Comparison of ENCODE assay signal across 12 cellular contexts in the genomic region with DNA sequence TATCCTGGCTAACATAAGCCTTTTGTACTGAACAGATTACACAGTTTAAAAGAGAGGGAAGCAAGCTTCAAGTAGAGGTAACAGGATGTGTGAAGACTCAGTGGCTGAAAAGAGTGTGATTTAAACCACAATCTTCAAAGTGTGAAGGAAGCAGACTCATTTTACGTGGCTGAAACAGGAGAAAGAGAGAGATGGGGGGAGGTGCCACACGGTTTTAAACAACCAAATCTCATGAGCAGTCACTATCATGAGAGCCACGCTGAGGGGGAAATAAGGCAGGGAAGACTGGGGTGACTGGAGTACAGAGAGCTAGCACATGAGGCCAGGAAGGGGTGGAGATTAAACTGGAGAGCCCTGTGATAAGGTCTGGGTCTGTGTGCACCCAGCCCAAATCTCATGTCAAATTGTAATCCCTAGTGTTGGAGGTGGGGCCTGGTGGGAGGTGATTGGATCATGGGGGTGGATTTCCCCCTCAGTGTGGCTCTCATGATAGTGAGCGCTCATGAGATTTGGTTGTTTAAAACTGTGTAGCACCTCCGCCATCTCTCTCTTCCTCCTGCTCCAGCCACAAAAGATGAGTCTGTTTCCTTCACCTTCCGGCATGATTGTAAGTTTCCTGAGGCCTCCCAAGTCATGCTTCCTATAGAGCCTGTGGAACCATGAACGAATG.
DNase-seq lines count a peak whose midpoint lies in the region; ATAC-seq, FAIRE-seq and TF ChIP-seq lines count a peak whose summit lies in the region.
"Had no signal": no experiment of that assay in that cellular context is flagged by ENCODE, and none has a peak within 500 bp of the region (broad histone marks: within the 10 kb centered on the region; RNA-seq: fewer than 3 reads in every experiment).

No MANE protein-coding gene starts in this region.

- DNase-seq in MCF 10A (ENCODE audit: unreplicated experiment) = no peak
- no peak for DNase-seq in breast epithelium (ENCODE audit: low spot score in 2 of 2)
- peak; percentile 65 for DNase-seq in activated CD4-positive, alpha-beta memory T cell treated with anti-CD3 and anti-CD28 coated beads, Interleukin-2, amount 10 ng/mL, durations not matched to agents 7 days and 5 days
- DNase-seq in GM12878 (ENCODE audit: low read depth, low spot score) = no peak
- DNase-seq in stimulated activated naive CD8-positive, alpha-beta T cell treated with anti-CD3 and anti-CD28 coated beads, Interleukin-15, Interleukin-2, amounts not matched to agents 100 U/mL and 50 U/mL, for 24 hours = peak; percentile 18
- no peak for DNase-seq in NCI-H748 treated with DMSO at 0.1 percent for 48 hours (lab: John Stamatoyannopoulos, UW)
- no peak for DNase-seq in middle frontal gyrus (ENCODE audit: extremely low spot score, low spot score)
- no peak for DNase-seq in esophagus squamous epithelium (lab: John Stamatoyannopoulos, UW)
- DNase-seq: body of pancreas, MV-4-11 had no signal

- intact Hi-C loops in MCF 10A (cut with micrococcal nuclease) = loop anchor here (10.0 kb wide), 1 partner anchor 270 kb away; no protein-coding TSS in a partner anchor
- intact Hi-C loops in breast epithelium (cut with DNase I; ENCODE audit: low total_unique reads) = no loop called here
- intact Hi-C loops in GM12878 (cut with micrococcal nuclease; ENCODE audit: unreplicated experiment) = no loop called here
- intact Hi-C loops in esophagus squamous epithelium (cut with DNase I) = no loop called here

- H3K9me3 ChIP-seq in breast epithelium (no peaks in the 10 kb centered on the region), GM12878 (replicated peaks; ENCODE audit: control insufficient read depth, insufficient read depth, low read length) (no peaks in the 10 kb centered on the region), esophagus squamous epithelium (no peaks in the 10 kb centered on the region)
- H3K9me3 ChIP-seq: body of pancreas had no signal

- H3K27ac ChIP-seq in breast epithelium (no peak overlapping the region), GM12878 (ENCODE audit: control insufficient read depth, insufficient read depth) (no peak overlapping the region), esophagus squamous epithelium (no peak overlapping the region)
- H3K27ac ChIP-seq: body of pancreas had no signal

- H4K20me1 ChIP-seq in GM12878 (ENCODE audit: control insufficient read depth, insufficient read depth) = no peaks in the 10 kb centered on the region

- H3K27ac Mint-ChIP-seq in MCF 10A (ENCODE audit: low read depth, unreplicated experiment) = peak overlapping the region; percentile 17
- H3K27ac Mint-ChIP-seq in activated CD4-positive, alpha-beta memory T cell treated with anti-CD3 and anti-CD28 coated beads, Interleukin-2, amount 10 ng/mL, durations not matched to agents 7 days and 5 days = peak overlapping the region; percentile 72

- CTCF ChIA-PET in MCF 10A (lab: Yijun Ruan, JAX) (interaction anchor here (0.7 kb wide), 1 partner anchor 266 kb away, joined by 3 read pairs; no protein-coding TSS in a partner anchor), GM12878 (lab: Yijun Ruan, JAX) (no interaction called here)
- CTCF ChIA-PET in activated CD4-positive, alpha-beta memory T cell treated with anti-CD3 and anti-CD28 coated beads, Interleukin-2, amount 10 ng/mL, durations not matched to agents 7 days and 5 days (lab: Charles Lee) = no interaction called here

- H3K4me1 ChIP-seq in breast epithelium = no peaks in the 10 kb centered on the region
- H3K4me1 ChIP-seq in GM12878 (ENCODE audit: control insufficient read depth, insufficient read depth, low read length) = no peaks in the 10 kb centered on the region
- H3K4me1 ChIP-seq in esophagus squamous epithelium = no peaks in the 10 kb centered on the region
- H3K4me1 ChIP-seq: body of pancreas had no signal

- POLR2A ChIA-PET in MCF 10A (lab: Yijun Ruan, JAX) = no interaction called here
- POLR2A ChIA-PET in activated CD4-positive, alpha-beta memory T cell treated with anti-CD3 and anti-CD28 coated beads, Interleukin-2, amount 10 ng/mL, durations not matched to agents 7 days and 5 days (lab: Charles Lee) = interaction anchor here (1.0 to 1.2 kb wide), 2 partner anchors 23 to 293 kb away, joined by 5 read pairs; no protein-coding TSS in a partner anchor
- POLR2A ChIA-PET in GM12878 (lab: Charles Lee) = no interaction called here

- no peak overlapping the region for H3K4me3 Mint-ChIP-seq in MCF 10A (ENCODE audit: unreplicated experiment)
- H3K4me3 Mint-ChIP-seq in activated CD4-positive, alpha-beta memory T cell treated with anti-CD3 and anti-CD28 coated beads, Interleukin-2, amount 10 ng/mL, durations not matched to agents 7 days and 5 days = no peak overlapping the region

- SMC1A ChIA-PET in GM12878 (lab: Charles Lee; ENCODE audit: uncharacterized antibody, unreplicated experiment) = no interaction called here

- H3K36me3 ChIP-seq in breast epithelium = no peaks in the 10 kb centered on the region
- no peaks in the 10 kb centered on the region for H3K36me3 ChIP-seq in GM12878 (ENCODE audit: control insufficient read depth in 2 of 2, insufficient read depth in 2 of 2, low read length in 1 of 2)
- no peaks in the 10 kb centered on the region for H3K36me3 ChIP-seq in esophagus squamous epithelium

- no peak overlapping the region for H3K4me2 ChIP-seq in GM12878 (ENCODE audit: control insufficient read depth, insufficient read depth)

- H3K36me3 Mint-ChIP-seq in MCF 10A (ENCODE audit: insufficient read depth, unreplicated experiment) = peaks cover 7% of the 10 kb centered on the region
- no peaks in the 10 kb centered on the region for H3K36me3 Mint-ChIP-seq in activated CD4-positive, alpha-beta memory T cell treated with anti-CD3 and anti-CD28 coated beads, Interleukin-2, amount 10 ng/mL, durations not matched to agents 7 days and 5 days (ENCODE audit: low read depth)

- RAD21 ChIA-PET in GM12878 (lab: Charles Lee; ENCODE audit: unreplicated experiment) = no interaction called here

- no peak overlapping the region for H2AFZ ChIP-seq in GM12878 (ENCODE audit: control insufficient read depth, low read depth, low read length)

- H3K27me3 ChIP-seq in breast epithelium (no peaks in the 10 kb centered on the region), GM12878 (replicated peaks in 1 of 2; ENCODE audit: control insufficient read depth in 2 of 2, insufficient read depth in 2 of 2, low read length in 1 of 2) (no peaks in the 10 kb centered on the region), esophagus squamous epithelium (no peaks in the 10 kb centered on the region)
- H3K27me3 ChIP-seq: body of pancreas had no signal

- H3K4me3 ChIP-seq in breast epithelium = no peak overlapping the region
- H3K4me3 ChIP-seq in GM12878 = no peak overlapping the region
- no peak overlapping the region for H3K4me3 ChIP-seq in esophagus squamous epithelium
- H3K4me3 ChIP-seq: body of pancreas, lung had no signal

- 28% methylated on average over 7 of the region's 7 CpGs for WGBS in GM12878 (ENCODE audit: insufficient coverage, insufficient replicate concordance, low lambda C conversion rate, missing lambda C conversion rate)
- WGBS in esophagus squamous epithelium, 2 donors = 85 to 86% methylated on average over 7 of the region's 7 CpGs

- no peak for TF ChIP-seq CTCF in MCF 10A (IDR thresholded peaks at IDR 0.05; ENCODE audit: unreplicated experiment)
- no peak for TF ChIP-seq CTCF in breast epithelium (IDR thresholded peaks at IDR 0.05)
- no peak for TF ChIP-seq CTCF in GM12878 (IDR thresholded peaks at IDR 0.05 in 2 of 3, conservative IDR thresholded peaks at IDR 0.05 in 1 of 3; ENCODE audit: control insufficient read depth in 2 of 3, extremely low read depth in 1 of 3, insufficient read depth in 1 of 3, low read depth in 3 of 3, low read length in 3 of 3)
- no peak for TF ChIP-seq CTCF in esophagus squamous epithelium (IDR thresholded peaks at IDR 0.05)

- no peak for TF ChIP-seq POLR2A in breast epithelium (IDR thresholded peaks at IDR 0.05)
- no peak for TF ChIP-seq POLR2A in GM12878 (IDR thresholded peaks at IDR 0.05; ENCODE audit: low read depth, low read length)
- no peak for TF ChIP-seq POLR2A in esophagus squamous epithelium (IDR thresholded peaks at IDR 0.05)

- FAIRE-seq in GM12878 (lab: Jason Lieb, UNC) = no peak

- ATAC-seq in GM12878 = peak; percentile 26; the same call in 2 of the 3 replicates
- peak; percentile 84 for ATAC-seq in stimulated activated naive CD8-positive, alpha-beta T cell treated with anti-CD3 and anti-CD28 coated beads, Interleukin-15, Interleukin-2, amounts not matched to agents 100 U/mL and 50 U/mL, for 24 hours
- ATAC-seq: body of pancreas, Panc1 had no signal

- BruUV-seq in MCF 10A (replicated peaks; lab: Mats Ljungman, UMichigan) (no TSS peak), GM12878 (replicated peaks; lab: Mats Ljungman, UMichigan) (no TSS peak)

- TF ChIP-seq EP300 in GM12878 (IDR thresholded peaks at IDR 0.05; ENCODE audit: borderline replicate concordance in 1 of 2, control insufficient read depth in 1 of 2, low read depth in 2 of 2, low read length in 2 of 2) = no peak

- H3K79me2 ChIP-seq in GM12878 (ENCODE audit: control insufficient read depth, insufficient read depth, low read length) = no peaks in the 10 kb centered on the region

- H3K9ac ChIP-seq in GM12878 (ENCODE audit: control insufficient read depth, insufficient read depth, low read length) = no peak overlapping the region

- in situ Hi-C loops in GM12878 (cut with MboI) = no loop called here

- TF ChIP-seq RAD21 in GM12878 (IDR thresholded peaks at IDR 0.05; ENCODE audit: insufficient read depth, low read depth, low read length) = no peak

- H3K4me1 Mint-ChIP-seq in MCF 10A (ENCODE audit: insufficient read depth, unreplicated experiment) = peaks cover 11% of the 10 kb centered on the region
- H3K4me1 Mint-ChIP-seq in activated CD4-positive, alpha-beta memory T cell treated with anti-CD3 and anti-CD28 coated beads, Interleukin-2, amount 10 ng/mL, durations not matched to agents 7 days and 5 days = peaks cover 49% of the 10 kb centered on the region

- peaks cover 6% of the 10 kb centered on the region for H3K9me3 Mint-ChIP-seq in MCF 10A (ENCODE audit: unreplicated experiment)
- H3K9me3 Mint-ChIP-seq in activated CD4-positive, alpha-beta memory T cell treated with anti-CD3 and anti-CD28 coated beads, Interleukin-2, amount 10 ng/mL, durations not matched to agents 7 days and 5 days = peaks cover 4% of the 10 kb centered on the region

- no peaks in the 10 kb centered on the region for H3K27me3 Mint-ChIP-seq in MCF 10A (ENCODE audit: insufficient read depth, unreplicated experiment)
- no peaks in the 10 kb centered on the region for H3K27me3 Mint-ChIP-seq in activated CD4-positive, alpha-beta memory T cell treated with anti-CD3 and anti-CD28 coated beads, Interleukin-2, amount 10 ng/mL, durations not matched to agents 7 days and 5 days

TF ChIP-seq in GM12878, 131 proteins besides CTCF, POLR2A, EP300 and RAD21:
- TF ChIP-seq BHLHE40 (IDR thresholded peaks at IDR 0.05; ENCODE audit: borderline replicate concordance in 1 of 2, low read depth in 2 of 2, low read length in 1 of 2) (no peak), RUNX3 (IDR thresholded peaks at IDR 0.05; ENCODE audit: low read length) (peak; percentile 45)

Comparison
In these comparisons a context has a peak if more than half of its experiments do, and no peak if none do; other contexts are left out.
1. DNase-seq: peak in activated CD4-positive, alpha-beta memory T cell treated with anti-CD3 and anti-CD28 coated beads, Interleukin-2, amount 10 ng/mL, durations not matched to agents 7 days and 5 days (single experiment) and stimulated activated naive CD8-positive, alpha-beta T cell treated with anti-CD3 and anti-CD28 coated beads, Interleukin-15, Interleukin-2, amounts not matched to agents 100 U/mL and 50 U/mL, for 24 hours (single experiment); none in MCF 10A (single experiment), breast epithelium (0 of 2), GM12878 (single experiment), NCI-H748 treated with DMSO at 0.1 percent for 48 hours (single experiment), middle frontal gyrus (single experiment) and esophagus squamous epithelium (single experiment).